In genomic region chr3:157116017-157116416, GRCh38 we compare ENCODE assay signal across 1 cellular context.
TF ChIP-seq lines count a peak whose summit lies in the region.

No MANE protein-coding gene starts in this region.

TF ChIP-seq in IMR-90, 13 proteins besides CTCF, POLR2A, EP300 and RAD21:
- no peak for TF ChIP-seq MAFK (IDR thresholded peaks at IDR 0.05; ENCODE audit: low read depth, low read length)
- no peak for TF ChIP-seq MXI1 (IDR thresholded peaks at IDR 0.05; ENCODE audit: borderline replicate concordance, low read depth, low read length)
- TF ChIP-seq NFE2L2 (IDR thresholded peaks at IDR 0.05; ENCODE audit: low read depth, low read length) = no peak
- no peak for TF ChIP-seq RFX5 (IDR thresholded peaks at IDR 0.05; ENCODE audit: low read depth, low read length)
- no peak for TF ChIP-seq ELK1 (IDR thresholded peaks at IDR 0.05; ENCODE audit: borderline replicate concordance, low read depth, low read length)
- no peak for TF ChIP-seq RCOR1 (IDR thresholded peaks at IDR 0.05; ENCODE audit: insufficient replicate concordance, low read length)
- no peak for TF ChIP-seq CEBPB (IDR thresholded peaks at IDR 0.05; ENCODE audit: low read depth, low read length)
- no peak for TF ChIP-seq BHLHE40 (IDR thresholded peaks at IDR 0.05; ENCODE audit: low read depth, low read length)
- no peak for TF ChIP-seq FOS (IDR thresholded peaks at IDR 0.05; ENCODE audit: low read depth, low read length)
- no peak for TF ChIP-seq SMC3 (IDR thresholded peaks at IDR 0.05; ENCODE audit: low read depth, low read length)
- no peak for TF ChIP-seq MAZ (IDR thresholded peaks at IDR 0.05; ENCODE audit: borderline replicate concordance, low read depth, low read length)
- no peak for TF ChIP-seq CHD1 (IDR thresholded peaks at IDR 0.05; ENCODE audit: low read depth, low read length)
- TF ChIP-seq USF2 (IDR thresholded peaks at IDR 0.05; ENCODE audit: low read depth, low read length) = no peak
TF ChIP-seq in IMR-90: peak in this region for 0.
